In genomic region chr1:11920239-11920903, GRCh38 we compare ENCODE assay signal across 16 cellular contexts. TPM values are rescaled to one million over a fixed set of nuclear protein-coding genes. Genes with fewer than 3 reads are reported as not detected.
DNase-seq lines count a peak whose midpoint lies in the region; ATAC-seq, FAIRE-seq and TF ChIP-seq lines count a peak whose summit lies in the region.
"Had no signal": no experiment of that assay in that cellular context is flagged by ENCODE, and none has a peak within 500 bp of the region (broad histone marks: within the 10 kb centered on the region; RNA-seq: fewer than 3 reads in every experiment).

No MANE protein-coding gene starts in this region.

- H3K9ac ChIP-seq in Loucy (ENCODE audit: low read depth, low read length, poor library complexity, severe bottlenecking) (peak overlapping the region; percentile 41), smooth muscle cell (ENCODE audit: low read depth) (no peak overlapping the region)

- H3K36me3 ChIP-seq in Loucy (ENCODE audit: insufficient read depth, low read length): peaks cover 31% of the 10 kb centered on the region; the same call in 1 of the 2 replicates
- H3K36me3 ChIP-seq in smooth muscle cell (ENCODE audit: low read depth): no peaks in the 10 kb centered on the region

- no peaks in the 10 kb centered on the region for H3F3A ChIP-seq in Loucy (ENCODE audit: low read depth)
- peaks cover 18% of the 10 kb centered on the region for H3F3A ChIP-seq in smooth muscle cell (ENCODE audit: low read depth)

- H3K4me1 ChIP-seq in Loucy (ENCODE audit: insufficient read depth, low read length, poor library complexity, severe bottlenecking): peaks cover 29% of the 10 kb centered on the region
- H3K4me1 ChIP-seq in smooth muscle cell (ENCODE audit: low read depth): peaks cover 11% of the 10 kb centered on the region

- H3K79me2 ChIP-seq in Loucy (ENCODE audit: insufficient read depth, low read length) (peaks cover 60% of the 10 kb centered on the region), smooth muscle cell (ENCODE audit: low read depth) (peaks cover 32% of the 10 kb centered on the region)

- H3K27me3 ChIP-seq in Loucy (ENCODE audit: insufficient read depth, low read length, poor library complexity, severe bottlenecking): no peaks in the 10 kb centered on the region
- H3K27me3 ChIP-seq in smooth muscle cell (ENCODE audit: low read depth): no peaks in the 10 kb centered on the region

- H4K20me1 ChIP-seq in Loucy (ENCODE audit: insufficient read depth, low read length, poor library complexity, severe bottlenecking) (peaks cover 44% of the 10 kb centered on the region), smooth muscle cell (ENCODE audit: low read depth) (peaks cover 50% of the 10 kb centered on the region)

- H3K9me3 ChIP-seq in Loucy (ENCODE audit: insufficient read depth, low read depth, low read length) (no peaks in the 10 kb centered on the region), smooth muscle cell (replicated peaks; ENCODE audit: low read depth) (no peaks in the 10 kb centered on the region)

- DNase-seq in astrocyte of the spinal cord (ENCODE audit: low read depth, low spot score) (peak; percentile 29), left lobe of liver (ENCODE audit: low spot score) (no peak), smooth muscle cell (lab: John Stamatoyannopoulos, UW; ENCODE audit: unreplicated experiment) (no peak), GM12892 (ENCODE audit: insufficient read length) (no peak), DMS114 treated with DMSO at 0.1 percent for 48 hours (lab: John Stamatoyannopoulos, UW; ENCODE audit: unreplicated experiment) (no peak)
- DNase-seq in activated naive CD4-positive, alpha-beta T cell treated with anti-CD3 and anti-CD28 coated beads, Interleukin-2, amount 50 U/mL, for 16 hours: no peak
- DNase-seq: activated CD4-positive, alpha-beta T cell treated with anti-CD3 and anti-CD28 coated beads for 4 hours; activated effector memory CD4-positive, alpha-beta T cell treated with Interleukin-2 at 50 U/mL for 16 hours; IMR-90; NCI-H187; occipital lobe; stimulated activated naive CD4-positive, alpha-beta T cell treated with Interleukin-2 at 50 U/mL for 16 hours had no signal

- H3K4me3 ChIP-seq in Loucy (ENCODE audit: low read length, poor library complexity, severe bottlenecking): peak overlapping the region; percentile 61
- H3K4me3 ChIP-seq in astrocyte of the spinal cord (ENCODE audit: low read depth, low read length): no peak overlapping the region
- H3K4me3 ChIP-seq in smooth muscle cell: no peak overlapping the region

- in situ Hi-C loops in astrocyte of the spinal cord (cut with HindIII; ENCODE audit: low sequenced_read_pairs): no loop called here

- TF ChIP-seq POLR2A in GM12892 (IDR thresholded peaks at IDR 0.05; ENCODE audit: low read depth, low read length): no peak

- WGBS in smooth muscle cell (ENCODE audit: low lambda C conversion rate): 97% methylated on average over 12 of the region's 12 CpGs

- peak overlapping the region; percentile 60 for H3K4me2 ChIP-seq in Loucy (ENCODE audit: low read depth, low read length, poor library complexity, severe bottlenecking)
- no peak overlapping the region for H3K4me2 ChIP-seq in smooth muscle cell

- TF ChIP-seq CTCF in Loucy (conservative IDR thresholded peaks at IDR 0.05; ENCODE audit: low read length) (no peak), astrocyte of the spinal cord (IDR thresholded peaks at IDR 0.05; ENCODE audit: low read depth, low read length) (no peak), smooth muscle cell (IDR thresholded peaks at IDR 0.05; ENCODE audit: borderline replicate concordance, insufficient read depth, poor library complexity, severe bottlenecking) (no peak)

- peak; percentile 22 for ATAC-seq in left lobe of liver
- ATAC-seq: HCT116 had no signal

- no peaks in the 10 kb centered on the region for H3K9me2 ChIP-seq in Loucy (replicated peaks; ENCODE audit: low read depth, low read length)

- H3K27ac ChIP-seq in smooth muscle cell (ENCODE audit: low read depth): peak overlapping the region; percentile 88

- FAIRE-seq in GM12892 (lab: Jason Lieb, UNC): no peak
- FAIRE-seq: colon, keratinocyte had no signal

- H2AFZ ChIP-seq in Loucy (ENCODE audit: low read length): no peak overlapping the region
- no peak overlapping the region for H2AFZ ChIP-seq in smooth muscle cell (ENCODE audit: low read depth)

RNA-seq across cellular contexts. Expression of gene KIAA2013, which starts 5.9 kb away (rescaled TPM):
- 50.9 TPM for total RNA-seq in left lobe of liver
- total RNA-seq in smooth muscle cell: 41.0 and 41.3 TPM in 2 replicates
- 70.9 and 71.6 TPM in 2 replicates for polyA plus RNA-seq in smooth muscle cell
- 16.6 TPM for polyA plus RNA-seq in GM12892 (2012; ENCODE audit: missing spikeins)

RNA-seq across cellular contexts. Expression of gene PLOD1, which starts 14.1 kb away (rescaled TPM):
- total RNA-seq in left lobe of liver (70.8 TPM), smooth muscle cell (292 and 362 TPM in 2 replicates)
- polyA plus RNA-seq in smooth muscle cell: 425 and 559 TPM in 2 replicates
- polyA plus RNA-seq in GM12892 (2012; ENCODE audit: missing spikeins): 30.5 TPM

RNA-seq across cellular contexts. Expression of gene MFN2, which starts 59.9 kb away (rescaled TPM):
- total RNA-seq in left lobe of liver (45.0 TPM), smooth muscle cell (30.0 and 34.2 TPM in 2 replicates)
- polyA plus RNA-seq in smooth muscle cell: 39.7 and 42.8 TPM in 2 replicates
- 23.2 TPM for polyA plus RNA-seq in GM12892 (2012; ENCODE audit: missing spikeins)
